ENCODE assay signal across 1 cellular context in the genomic region with DNA sequence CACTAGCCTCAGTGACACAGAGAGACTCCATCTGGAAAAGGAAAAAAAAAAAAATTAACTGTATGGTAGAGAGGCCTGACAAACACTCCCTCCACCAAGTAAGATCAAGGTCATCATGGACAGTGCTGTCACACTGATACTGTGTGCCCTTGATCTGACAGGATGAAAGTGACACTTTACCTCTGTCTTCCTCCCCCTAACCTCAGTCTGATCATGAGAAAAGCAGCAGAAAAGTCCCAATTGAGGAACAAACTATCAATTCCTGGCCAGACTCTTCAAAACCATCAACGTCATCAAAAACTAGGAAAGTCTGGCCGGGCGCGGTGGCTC.
A peak's percentile ranks its signal among the peaks of the same experiment; 100 is the strongest.
TF ChIP-seq lines count a peak whose summit lies in the region.

No MANE protein-coding gene starts in this region.

TF ChIP-seq in GM12878, 131 proteins besides CTCF, POLR2A, EP300 and RAD21 (continued from another document and continues in another):
- TF ChIP-seq BHLHE40 (IDR thresholded peaks at IDR 0.05; ENCODE audit: borderline replicate concordance in 1 of 2, low read depth in 2 of 2, low read length in 1 of 2) (0 out of 4 replicates have a peak, but pooled peaks of 1 of the 2 experiments have one; percentile 16), KDM1A (IDR thresholded peaks at IDR 0.05; ENCODE audit: borderline replicate concordance) (no peak), JUND (IDR thresholded peaks at IDR 0.05; ENCODE audit: low read depth, low read length) (no peak), CBX5 (IDR thresholded peaks at IDR 0.05; ENCODE audit: low read depth) (no peak), BACH1 (IDR thresholded peaks at IDR 0.05; ENCODE audit: borderline replicate concordance) (no peak), RFX5 (IDR thresholded peaks at IDR 0.05; ENCODE audit: low read depth, low read length) (no peak), RB1 (IDR thresholded peaks at IDR 0.05; ENCODE audit: borderline replicate concordance) (no peak), STAT1 (conservative IDR thresholded peaks at IDR 0.05) (no peak), ZBTB40 (IDR thresholded peaks at IDR 0.05; ENCODE audit: borderline replicate concordance) (no peak), RELA (IDR thresholded peaks at IDR 0.05; ENCODE audit: borderline replicate concordance, partially characterized antibody) (no peak), HDGF (IDR thresholded peaks at IDR 0.05) (no peak), ATF3 (IDR thresholded peaks at IDR 0.05; ENCODE audit: borderline replicate concordance, extremely low read depth, low read depth, low read length) (no peak), SUZ12 (IDR thresholded peaks at IDR 0.05; ENCODE audit: unreplicated experiment) (no peak), ZSCAN29 (IDR thresholded peaks at IDR 0.05) (no peak), ZNF24 (IDR thresholded peaks at IDR 0.05) (no peak), NR2F1 (conservative IDR thresholded peaks at IDR 0.05) (peak; percentile 61), PKNOX1 (IDR thresholded peaks at IDR 0.05) (peak; percentile 69; the same call in 1 of the 2 replicates), FOXK2 (IDR thresholded peaks at IDR 0.05) (no peak), ZNF274 (IDR thresholded peaks at IDR 0.05; ENCODE audit: insufficient read depth, insufficient read length) (no peak), ASH2L (IDR thresholded peaks at IDR 0.05; ENCODE audit: borderline replicate concordance, low read depth) (no peak), TARDBP (IDR thresholded peaks at IDR 0.05; ENCODE audit: borderline replicate concordance) (no peak), SP1 (IDR thresholded peaks at IDR 0.05; ENCODE audit: low read depth, low read length) (no peak), KLF5 (IDR thresholded peaks at IDR 0.05; ENCODE audit: partially characterized antibody) (no peak), PAX5 (IDR thresholded peaks at IDR 0.05; ENCODE audit: borderline replicate concordance, low read depth, low read length) (no peak), CHD4 (IDR thresholded peaks at IDR 0.05) (no peak), NKRF (conservative IDR thresholded peaks at IDR 0.05) (no peak), NBN (IDR thresholded peaks at IDR 0.05) (no peak; the same call in 1 of the 2 replicates), IRF4 (IDR thresholded peaks at IDR 0.05; ENCODE audit: low read depth, low read length) (no peak), DPF2 (IDR thresholded peaks at IDR 0.05) (0 out of 2 replicates have a peak, but pooled peaks have one; percentile 24), PAX8 (IDR thresholded peaks at IDR 0.05) (no peak), RBBP5 (conservative IDR thresholded peaks at IDR 0.05) (no peak), MEF2A (IDR thresholded peaks at IDR 0.05; ENCODE audit: insufficient read depth, low read depth, low read length) (no peak), TAF1 (IDR thresholded peaks at IDR 0.05; ENCODE audit: borderline replicate concordance, low read depth, low read length) (no peak), MAX (IDR thresholded peaks at IDR 0.05; ENCODE audit: low read depth, low read length) (no peak), PML (IDR thresholded peaks at IDR 0.05; ENCODE audit: low read length) (no peak), MXI1 (IDR thresholded peaks at IDR 0.05; ENCODE audit: low read depth, low read length) (no peak), SIN3A (IDR thresholded peaks at IDR 0.05; ENCODE audit: low read depth, low read length) (no peak)
- TF ChIP-seq, protein P1, sequence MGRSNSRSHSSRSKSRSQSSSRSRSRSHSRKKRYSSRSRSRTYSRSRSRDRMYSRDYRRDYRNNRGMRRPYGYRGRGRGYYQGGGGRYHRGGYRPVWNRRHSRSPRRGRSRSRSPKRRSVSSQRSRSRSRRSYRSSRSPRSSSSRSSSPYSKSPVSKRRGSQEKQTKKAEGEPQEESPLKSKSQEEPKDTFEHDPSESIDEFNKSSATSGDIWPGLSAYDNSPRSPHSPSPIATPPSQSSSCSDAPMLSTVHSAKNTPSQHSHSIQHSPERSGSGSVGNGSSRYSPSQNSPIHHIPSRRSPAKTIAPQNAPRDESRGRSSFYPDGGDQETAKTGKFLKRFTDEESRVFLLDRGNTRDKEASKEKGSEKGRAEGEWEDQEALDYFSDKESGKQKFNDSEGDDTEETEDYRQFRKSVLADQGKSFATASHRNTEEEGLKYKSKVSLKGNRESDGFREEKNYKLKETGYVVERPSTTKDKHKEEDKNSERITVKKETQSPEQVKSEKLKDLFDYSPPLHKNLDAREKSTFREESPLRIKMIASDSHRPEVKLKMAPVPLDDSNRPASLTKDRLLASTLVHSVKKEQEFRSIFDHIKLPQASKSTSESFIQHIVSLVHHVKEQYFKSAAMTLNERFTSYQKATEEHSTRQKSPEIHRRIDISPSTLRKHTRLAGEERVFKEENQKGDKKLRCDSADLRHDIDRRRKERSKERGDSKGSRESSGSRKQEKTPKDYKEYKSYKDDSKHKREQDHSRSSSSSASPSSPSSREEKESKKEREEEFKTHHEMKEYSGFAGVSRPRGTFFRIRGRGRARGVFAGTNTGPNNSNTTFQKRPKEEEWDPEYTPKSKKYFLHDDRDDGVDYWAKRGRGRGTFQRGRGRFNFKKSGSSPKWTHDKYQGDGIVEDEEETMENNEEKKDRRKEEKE (IDR thresholded peaks at IDR 0.05) = no peak
- TF ChIP-seq, protein P2, sequence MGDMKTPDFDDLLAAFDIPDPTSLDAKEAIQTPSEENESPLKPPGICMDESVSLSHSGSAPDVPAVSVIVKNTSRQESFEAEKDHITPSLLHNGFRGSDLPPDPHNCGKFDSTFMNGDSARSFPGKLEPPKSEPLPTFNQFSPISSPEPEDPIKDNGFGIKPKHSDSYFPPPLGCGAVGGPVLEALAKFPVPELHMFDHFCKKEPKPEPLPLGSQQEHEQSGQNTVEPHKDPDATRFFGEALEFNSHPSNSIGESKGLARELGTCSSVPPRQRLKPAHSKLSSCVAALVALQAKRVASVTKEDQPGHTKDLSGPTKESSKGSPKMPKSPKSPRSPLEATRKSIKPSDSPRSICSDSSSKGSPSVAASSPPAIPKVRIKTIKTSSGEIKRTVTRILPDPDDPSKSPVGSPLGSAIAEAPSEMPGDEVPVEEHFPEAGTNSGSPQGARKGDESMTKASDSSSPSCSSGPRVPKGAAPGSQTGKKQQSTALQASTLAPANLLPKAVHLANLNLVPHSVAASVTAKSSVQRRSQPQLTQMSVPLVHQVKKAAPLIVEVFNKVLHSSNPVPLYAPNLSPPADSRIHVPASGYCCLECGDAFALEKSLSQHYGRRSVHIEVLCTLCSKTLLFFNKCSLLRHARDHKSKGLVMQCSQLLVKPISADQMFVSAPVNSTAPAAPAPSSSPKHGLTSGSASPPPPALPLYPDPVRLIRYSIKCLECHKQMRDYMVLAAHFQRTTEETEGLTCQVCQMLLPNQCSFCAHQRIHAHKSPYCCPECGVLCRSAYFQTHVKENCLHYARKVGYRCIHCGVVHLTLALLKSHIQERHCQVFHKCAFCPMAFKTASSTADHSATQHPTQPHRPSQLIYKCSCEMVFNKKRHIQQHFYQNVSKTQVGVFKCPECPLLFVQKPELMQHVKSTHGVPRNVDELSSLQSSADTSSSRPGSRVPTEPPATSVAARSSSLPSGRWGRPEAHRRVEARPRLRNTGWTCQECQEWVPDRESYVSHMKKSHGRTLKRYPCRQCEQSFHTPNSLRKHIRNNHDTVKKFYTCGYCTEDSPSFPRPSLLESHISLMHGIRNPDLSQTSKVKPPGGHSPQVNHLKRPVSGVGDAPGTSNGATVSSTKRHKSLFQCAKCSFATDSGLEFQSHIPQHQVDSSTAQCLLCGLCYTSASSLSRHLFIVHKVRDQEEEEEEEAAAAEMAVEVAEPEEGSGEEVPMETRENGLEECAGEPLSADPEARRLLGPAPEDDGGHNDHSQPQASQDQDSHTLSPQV (IDR thresholded peaks at IDR 0.05) = no peak
- TF ChIP-seq, protein P3, sequence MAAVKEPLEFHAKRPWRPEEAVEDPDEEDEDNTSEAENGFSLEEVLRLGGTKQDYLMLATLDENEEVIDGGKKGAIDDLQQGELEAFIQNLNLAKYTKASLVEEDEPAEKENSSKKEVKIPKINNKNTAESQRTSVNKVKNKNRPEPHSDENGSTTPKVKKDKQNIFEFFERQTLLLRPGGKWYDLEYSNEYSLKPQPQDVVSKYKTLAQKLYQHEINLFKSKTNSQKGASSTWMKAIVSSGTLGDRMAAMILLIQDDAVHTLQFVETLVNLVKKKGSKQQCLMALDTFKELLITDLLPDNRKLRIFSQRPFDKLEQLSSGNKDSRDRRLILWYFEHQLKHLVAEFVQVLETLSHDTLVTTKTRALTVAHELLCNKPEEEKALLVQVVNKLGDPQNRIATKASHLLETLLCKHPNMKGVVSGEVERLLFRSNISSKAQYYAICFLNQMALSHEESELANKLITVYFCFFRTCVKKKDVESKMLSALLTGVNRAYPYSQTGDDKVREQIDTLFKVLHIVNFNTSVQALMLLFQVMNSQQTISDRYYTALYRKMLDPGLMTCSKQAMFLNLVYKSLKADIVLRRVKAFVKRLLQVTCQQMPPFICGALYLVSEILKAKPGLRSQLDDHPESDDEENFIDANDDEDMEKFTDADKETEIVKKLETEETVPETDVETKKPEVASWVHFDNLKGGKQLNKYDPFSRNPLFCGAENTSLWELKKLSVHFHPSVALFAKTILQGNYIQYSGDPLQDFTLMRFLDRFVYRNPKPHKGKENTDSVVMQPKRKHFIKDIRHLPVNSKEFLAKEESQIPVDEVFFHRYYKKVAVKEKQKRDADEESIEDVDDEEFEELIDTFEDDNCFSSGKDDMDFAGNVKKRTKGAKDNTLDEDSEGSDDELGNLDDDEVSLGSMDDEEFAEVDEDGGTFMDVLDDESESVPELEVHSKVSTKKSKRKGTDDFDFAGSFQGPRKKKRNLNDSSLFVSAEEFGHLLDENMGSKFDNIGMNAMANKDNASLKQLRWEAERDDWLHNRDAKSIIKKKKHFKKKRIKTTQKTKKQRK (IDR thresholded peaks at IDR 0.05; ENCODE audit: low read depth, low read length) = no peak
- TF ChIP-seq, protein P4, sequence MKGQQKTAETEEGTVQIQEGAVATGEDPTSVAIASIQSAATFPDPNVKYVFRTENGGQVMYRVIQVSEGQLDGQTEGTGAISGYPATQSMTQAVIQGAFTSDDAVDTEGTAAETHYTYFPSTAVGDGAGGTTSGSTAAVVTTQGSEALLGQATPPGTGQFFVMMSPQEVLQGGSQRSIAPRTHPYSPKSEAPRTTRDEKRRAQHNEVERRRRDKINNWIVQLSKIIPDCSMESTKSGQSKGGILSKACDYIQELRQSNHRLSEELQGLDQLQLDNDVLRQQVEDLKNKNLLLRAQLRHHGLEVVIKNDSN (IDR thresholded peaks at IDR 0.05; ENCODE audit: borderline replicate concordance, extremely low read length, insufficient read depth, low read depth, low read length) = no peak
